In the genomic region with DNA sequence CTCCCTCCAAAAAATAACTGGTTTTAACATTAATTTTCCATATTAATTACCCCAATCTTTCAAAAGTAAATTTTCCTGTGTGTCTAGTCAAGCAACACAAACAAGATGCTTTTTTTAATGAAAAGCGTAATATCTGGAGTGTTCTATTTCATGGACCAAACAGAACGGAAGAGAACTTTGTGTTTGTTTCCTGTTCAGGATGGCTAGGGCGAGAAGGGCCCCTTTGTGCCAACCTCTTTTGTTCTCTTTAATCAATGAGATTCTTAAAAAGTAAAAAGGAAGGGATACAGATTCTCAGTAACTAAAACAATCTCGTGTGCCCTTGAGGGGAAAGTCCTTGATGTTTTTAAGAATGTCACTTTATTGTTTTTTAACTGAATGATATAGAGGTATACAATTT, we compare ENCODE assay signal across 8 cellular contexts. TPM values are rescaled to one million over a fixed set of nuclear protein-coding genes. Genes with fewer than 3 reads are reported as not detected.
DNase-seq lines count a peak whose midpoint lies in the region; ATAC-seq and TF ChIP-seq lines count a peak whose summit lies in the region.

No MANE protein-coding gene starts in this region.

- peak overlapping the region; percentile 71 for H3K4me3 Mint-ChIP-seq in CD8-positive, alpha-beta T cell

- no peaks in the 10 kb centered on the region for H3K9me3 ChIP-seq in CD8-positive, alpha-beta T cell (ENCODE audit: low read length)
- no peaks in the 10 kb centered on the region for H3K9me3 ChIP-seq in neural cell (ENCODE audit: low read length)

- no peaks in the 10 kb centered on the region for H3K9me3 Mint-ChIP-seq in CD8-positive, alpha-beta T cell

- POLR2A ChIA-PET in CD8-positive, alpha-beta T cell (lab: Charles Lee), result interaction anchor here (0.8 to 3.9 kb wide), 4 partner anchors 19 to 124 kb away, joined by 3 to 16 read pairs (median 8); partner anchors contain the start of gene ATP5F1E
- POLR2A ChIA-PET in RWPE1 (lab: Yijun Ruan, JAX; ENCODE audit: low non-redundant PET), result no interaction called here

- CTCF ChIA-PET in CD8-positive, alpha-beta T cell (lab: Charles Lee), result interaction anchor here (1.5 kb wide), 1 partner anchor 89 kb away, joined by 3 read pairs; no protein-coding TSS in a partner anchor
- CTCF ChIA-PET in RWPE1 (lab: Yijun Ruan, JAX), result no interaction called here

- no peaks in the 10 kb centered on the region for H3K27me3 Mint-ChIP-seq in CD8-positive, alpha-beta T cell (ENCODE audit: low read depth)

- peak overlapping the region; percentile 1 for H3K27ac ChIP-seq in CD8-positive, alpha-beta T cell (ENCODE audit: low read depth, low read length)
- H3K27ac ChIP-seq in caudate nucleus (ENCODE audit: low read depth, low read length) (peak overlapping the region; percentile 73), neural cell (ENCODE audit: low read length) (peak overlapping the region; percentile 51), RWPE1 (no peak overlapping the region)

- no peak for ATAC-seq in CD8-positive, alpha-beta T cell
- ATAC-seq in HG03175 (IDR thresholded peaks at IDR 0.05; ENCODE audit: unreplicated experiment), result peak; percentile 21

- H4K20me1 ChIP-seq in neural cell (ENCODE audit: insufficient read depth), result no peaks in the 10 kb centered on the region

- H3K4me1 ChIP-seq in CD8-positive, alpha-beta T cell (ENCODE audit: insufficient read depth, low read length), result peaks cover 35% of the 10 kb centered on the region

- peaks cover 83% of the 10 kb centered on the region for H3K36me3 Mint-ChIP-seq in CD8-positive, alpha-beta T cell

- intact Hi-C loops in CD8-positive, alpha-beta T cell (cut with DNase I, micrococcal nuclease), result no loop called here

- H3K4me3 ChIP-seq in CD8-positive, alpha-beta T cell (ENCODE audit: low read depth, low read length), result no peak overlapping the region
- H3K4me3 ChIP-seq in neural cell (ENCODE audit: low read length), result peak overlapping the region; percentile 41

- no peaks in the 10 kb centered on the region for H3F3A ChIP-seq in neural cell (ENCODE audit: insufficient read depth, low read length, poor library complexity, severe bottlenecking)

- DNase-seq in CD8-positive, alpha-beta T cell, result no peak
- DNase-seq in caudate nucleus (lab: John Stamatoyannopoulos, UW) (no peak), GM20000 (ENCODE audit: low spot score) (no peak), RWPE1 (ENCODE audit: low spot score) (no peak), mesenteric fat pad (ENCODE audit: low spot score) (no peak)
- no peak for DNase-seq in stimulated activated CD4-positive, alpha-beta T cell treated with anti-CD3 and anti-CD28 coated beads, Interleukin-4, amount 100 ng/mL, for 1 hour

- peaks cover 59% of the 10 kb centered on the region for H3K36me3 ChIP-seq in CD8-positive, alpha-beta T cell (ENCODE audit: insufficient read depth, low read length)
- H3K36me3 ChIP-seq in neural cell (ENCODE audit: insufficient read depth, low read length), result peaks cover 25% of the 10 kb centered on the region

- H3K27ac Mint-ChIP-seq in CD8-positive, alpha-beta T cell, result peak overlapping the region; percentile 84

- peaks cover 68% of the 10 kb centered on the region for H3K4me1 Mint-ChIP-seq in CD8-positive, alpha-beta T cell (ENCODE audit: low read depth)

- H3K9me2 ChIP-seq in neural cell (ENCODE audit: insufficient read depth, low read length), result no peaks in the 10 kb centered on the region

- H3K4me2 ChIP-seq in neural cell (ENCODE audit: low read length), result no peak overlapping the region

- no peak for TF ChIP-seq EP300 in neural cell (conservative IDR thresholded peaks at IDR 0.05; ENCODE audit: poor library complexity, severe bottlenecking)

- H3K9ac ChIP-seq in neural cell (ENCODE audit: low read length), result peak overlapping the region; percentile 7

- H2AFZ ChIP-seq in neural cell (ENCODE audit: low read depth, low read length), result no peak overlapping the region

- no peaks in the 10 kb centered on the region for H3K27me3 ChIP-seq in CD8-positive, alpha-beta T cell (ENCODE audit: insufficient read depth, low read length)
- H3K27me3 ChIP-seq in neural cell (ENCODE audit: insufficient read depth, low read depth, low read length), result no peaks in the 10 kb centered on the region

- TF ChIP-seq RAD21 in neural cell (conservative IDR thresholded peaks at IDR 0.05), result no peak

- no peak for TF ChIP-seq CTCF in CD8-positive, alpha-beta T cell (IDR thresholded peaks at IDR 0.05)
- no peak for TF ChIP-seq CTCF in neural cell (IDR thresholded peaks at IDR 0.05; ENCODE audit: poor library complexity, severe bottlenecking)
- no peak for TF ChIP-seq CTCF in GM20000 (IDR thresholded peaks at IDR 0.05; ENCODE audit: extremely low read depth, missing control alignments)
- no peak for TF ChIP-seq CTCF in RWPE1 (conservative IDR thresholded peaks at IDR 0.05; ENCODE audit: low read depth)

- H3K79me2 ChIP-seq in neural cell (replicated peaks; ENCODE audit: insufficient read depth, low read length), result peaks cover 36% of the 10 kb centered on the region

TF ChIP-seq in neural cell, 6 proteins besides CTCF, POLR2A, EP300 and RAD21:
- no peak for TF ChIP-seq EZH2 (IDR thresholded peaks at IDR 0.05; ENCODE audit: borderline replicate concordance, insufficient read depth, low read length, poor library complexity, severe bottlenecking)
- TF ChIP-seq TAF1 (IDR thresholded peaks at IDR 0.05; ENCODE audit: low read depth), result no peak
- no peak for TF ChIP-seq REST (IDR thresholded peaks at IDR 0.05; ENCODE audit: borderline replicate concordance)
- TF ChIP-seq SMC3 (conservative IDR thresholded peaks at IDR 0.05; ENCODE audit: poor library complexity), result no peak
- TF ChIP-seq MXI1 (conservative IDR thresholded peaks at IDR 0.05; ENCODE audit: poor library complexity, severe bottlenecking), result no peak
- TF ChIP-seq POLR2AphosphoS5 (IDR thresholded peaks at IDR 0.05), result no peak

RNA-seq across cellular contexts. Expression of gene GNAS, which starts 55.7 kb away (rescaled TPM):
- 1,000 to 10,000 TPM; 1,064 to 1,097 TPM for total RNA-seq in CD8-positive, alpha-beta T cell
- polyA plus RNA-seq in neural cell, result 958 and 975 TPM in 2 replicates
- 657 and 755 TPM in 2 replicates for polyA minus RNA-seq in neural cell
- total RNA-seq in mesenteric fat pad, result 697 TPM

RNA-seq across cellular contexts. Expression of gene GNAS-AS1, which starts 57.5 kb away (rescaled TPM):
- under 1 TPM in 1 of 2 experiments, not detected in 1; 0.28 TPM for total RNA-seq in CD8-positive, alpha-beta T cell
- polyA plus RNA-seq in neural cell, result 0.64 TPM in 1 of 2 replicates, not detected in the other
- polyA minus RNA-seq in neural cell, result 0.49 and 1.3 TPM in 2 replicates
- total RNA-seq in mesenteric fat pad, result 0.42 TPM
